In genomic region chr5:77871016-77871415, GRCh38 we compare ENCODE assay signal across 26 cellular contexts.
"Had no signal": no experiment of that assay in that cellular context is flagged by ENCODE, and none has a peak within 500 bp of the region (broad histone marks: within the 10 kb centered on the region; RNA-seq: fewer than 3 reads in every experiment).

No MANE protein-coding gene starts in this region.

- FAIRE-seq: colon, endothelial cell of umbilical vein, frontal cortex had no signal

- H3K9me3 ChIP-seq: colonic mucosa, esophagus squamous epithelium, gastrocnemius medialis, gastroesophageal sphincter, heart left ventricle, heart right ventricle had no signal

- H3K36me3 ChIP-seq: colonic mucosa, esophagus squamous epithelium, gastrocnemius medialis, gastroesophageal sphincter, heart left ventricle, heart right ventricle had no signal

- H3K4me1 ChIP-seq: colonic mucosa, esophagus squamous epithelium, foreskin keratinocyte, gastrocnemius medialis, gastroesophageal sphincter, heart left ventricle had no signal

- H3K27me3 ChIP-seq: colonic mucosa, dorsolateral prefrontal cortex, esophagus squamous epithelium, gastrocnemius medialis, gastroesophageal sphincter, heart left ventricle had no signal

- H3K4me3 ChIP-seq: colonic mucosa, coronary artery, dorsolateral prefrontal cortex, esophagus squamous epithelium, gastrocnemius medialis, gastroesophageal sphincter, heart left ventricle, heart right ventricle had no signal

- ATAC-seq: effector memory CD8-positive, alpha-beta T cell; esophagus mucosa; foreskin keratinocyte; gastrocnemius medialis; gastroesophageal sphincter; heart left ventricle; heart right ventricle had no signal

- H3K27ac ChIP-seq: colonic mucosa, coronary artery, dorsolateral prefrontal cortex, epithelial cell of prostate, esophagus squamous epithelium, foreskin keratinocyte, gastrocnemius medialis, gastroesophageal sphincter, heart left ventricle, heart right ventricle had no signal

- DNase-seq: colonic mucosa; cortex of kidney; dermis blood vessel endothelial cell; dorsolateral prefrontal cortex; effector CD4-positive, alpha-beta T cell; effector CD8-positive, alpha-beta T cell; effector memory CD4-positive, alpha-beta T cell; effector memory CD8-positive, alpha-beta T cell; endodermal cell; erythroblast; esophagus squamous epithelium; foreskin fibroblast; foreskin keratinocyte; foreskin melanocyte; gastrocnemius medialis; glutamatergic neuron; head of caudate nucleus; heart left ventricle; heart right ventricle had no signal
